21 cellular contexts compared by ENCODE assay signal in the genomic region with DNA sequence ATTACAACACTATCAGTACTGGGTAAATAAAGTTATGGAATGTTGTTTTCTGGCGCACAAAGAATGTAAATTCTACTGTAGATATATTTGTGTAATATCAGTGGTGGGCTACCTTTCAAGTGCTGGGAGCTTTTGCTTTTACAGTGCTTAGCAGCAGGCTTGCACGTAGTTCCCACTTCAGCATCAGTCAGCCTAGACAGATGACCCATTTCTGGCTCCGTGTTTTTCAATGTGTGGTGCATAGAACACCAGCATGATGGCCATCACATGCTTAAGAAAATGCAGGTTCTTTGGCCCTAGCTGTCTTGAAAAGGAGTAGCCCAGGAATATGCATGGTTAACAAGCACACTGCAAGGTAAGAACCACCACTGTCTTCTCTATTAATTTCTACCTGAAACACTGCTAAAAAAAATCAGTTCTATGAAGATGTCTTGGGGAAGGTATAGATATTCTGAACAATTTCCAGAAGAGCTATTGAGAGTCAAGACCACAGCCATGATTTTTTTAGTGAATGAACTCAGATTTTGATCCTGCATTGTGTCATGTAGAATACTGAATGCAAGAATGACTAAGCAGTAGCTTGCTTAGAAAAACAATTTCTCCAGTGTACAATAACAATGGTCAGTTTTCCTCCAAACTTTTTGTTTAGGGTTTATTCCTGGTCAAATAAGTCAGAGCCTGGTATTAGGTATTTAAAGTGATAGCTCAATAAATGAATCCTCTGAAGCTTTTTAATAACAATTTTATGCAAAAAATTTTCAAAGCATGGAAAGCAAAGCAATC.
DNase-seq lines count a peak whose midpoint lies in the region; ATAC-seq and TF ChIP-seq lines count a peak whose summit lies in the region.
"Had no signal": no experiment of that assay in that cellular context is flagged by ENCODE, and none has a peak within 500 bp of the region (broad histone marks: within the 10 kb centered on the region; RNA-seq: fewer than 3 reads in every experiment).

No MANE protein-coding gene starts in this region.

- H3K27ac ChIP-seq in substantia nigra (ENCODE audit: low read depth, low read length, poor library complexity, severe bottlenecking): peak overlapping the region; percentile 63
- H3K27ac ChIP-seq: BLaER1, foreskin keratinocyte, neutrophil, RWPE1, suprapubic skin had no signal

- H3K4me3 Mint-ChIP-seq in HFFc6: no peak overlapping the region
- H3K4me3 Mint-ChIP-seq in T-helper 2 cell treated with Interferon-gamma antibody and Interleukin-4, amounts not matched to agents 5 μg/mL and 100 μg/mL, for 36 hours: no peak overlapping the region
- H3K4me3 Mint-ChIP-seq in stimulated activated naive CD8-positive, alpha-beta T cell treated with anti-CD3 and anti-CD28 coated beads, Interleukin-15, amount 100 ng/mL, for 72 hours: no peak overlapping the region
- H3K4me3 Mint-ChIP-seq: central memory CD8-positive, alpha-beta T cell; T-cell had no signal

- peaks cover 2% of the 10 kb centered on the region for H3K27me3 Mint-ChIP-seq in HFFc6 (ENCODE audit: insufficient read depth)
- H3K27me3 Mint-ChIP-seq in T-helper 2 cell treated with Interferon-gamma antibody and Interleukin-4, amounts not matched to agents 5 μg/mL and 100 μg/mL, for 36 hours (ENCODE audit: low read depth): no peaks in the 10 kb centered on the region
- no peaks in the 10 kb centered on the region for H3K27me3 Mint-ChIP-seq in stimulated activated naive CD8-positive, alpha-beta T cell treated with anti-CD3 and anti-CD28 coated beads, Interleukin-15, amount 100 ng/mL, for 72 hours
- H3K27me3 Mint-ChIP-seq: central memory CD8-positive, alpha-beta T cell; T-cell had no signal

- DNase-seq in HFFc6 (peak; percentile 36), brain pericyte (ENCODE audit: low read depth, low spot score) (peak; percentile 27), iris pigment epithelial cell (ENCODE audit: low read depth) (peak; percentile 56), substantia nigra (lab: John Stamatoyannopoulos, UW) (peak in 1 of 49 donors; percentile 29)
- no peak for DNase-seq in T-helper 2 cell treated with Interferon-gamma antibody and Interleukin-4, amounts not matched to agents 5 μg/mL and 100 μg/mL, for 36 hours (ENCODE audit: low spot score)
- DNase-seq in stimulated activated naive CD8-positive, alpha-beta T cell treated with anti-CD3 and anti-CD28 coated beads, Interleukin-15, amount 100 ng/mL, for 72 hours: no peak
- DNase-seq: activated CD4-positive, alpha-beta T cell treated with anti-CD3 and anti-CD28 coated beads, Interleukin-2, amount 50 U/mL, for 48 hours; foreskin keratinocyte; GDM1; NCI-H2081; stimulated activated CD4-positive, alpha-beta T cell treated with anti-CD3 and anti-CD28 coated beads, Interleukin-1b, Interleukin-23, amount 100 ng/mL, for 48 hours; T-cell had no signal

- no peak for ATAC-seq in HG03354 (IDR thresholded peaks at IDR 0.05; ENCODE audit: poor library complexity, severe bottlenecking, unreplicated experiment)
- ATAC-seq in stimulated activated naive CD8-positive, alpha-beta T cell treated with anti-CD3 and anti-CD28 coated beads, Interleukin-15, amount 100 ng/mL, for 72 hours: no peak
- ATAC-seq: activated naive CD4-positive, alpha-beta T cell treated with anti-CD3 and anti-CD28 coated beads, Interleukin-2, amount 50 U/mL, for 72 hours; foreskin keratinocyte; K562; sciatic nerve; T-cell had no signal

- H3K36me3 Mint-ChIP-seq in HFFc6 (ENCODE audit: low read depth): peaks cover 5% of the 10 kb centered on the region; the same call in 1 of the 2 replicates
- H3K36me3 Mint-ChIP-seq in T-helper 2 cell treated with Interferon-gamma antibody and Interleukin-4, amounts not matched to agents 5 μg/mL and 100 μg/mL, for 36 hours (ENCODE audit: low read depth): no peaks in the 10 kb centered on the region
- H3K36me3 Mint-ChIP-seq: T-cell had no signal

- H3K9me3 Mint-ChIP-seq in HFFc6: no peaks in the 10 kb centered on the region; the same call in 1 of the 2 replicates
- H3K9me3 Mint-ChIP-seq in T-helper 2 cell treated with Interferon-gamma antibody and Interleukin-4, amounts not matched to agents 5 μg/mL and 100 μg/mL, for 36 hours: no peaks in the 10 kb centered on the region
- H3K9me3 Mint-ChIP-seq in stimulated activated naive CD8-positive, alpha-beta T cell treated with anti-CD3 and anti-CD28 coated beads, Interleukin-15, amount 100 ng/mL, for 72 hours: peaks cover 5 to 14% of the 10 kb centered on the region in 2 donors
- H3K9me3 Mint-ChIP-seq: activated naive CD4-positive, alpha-beta T cell treated with anti-CD3 and anti-CD28 coated beads, Interleukin-2, amount 50 U/mL, for 72 hours; central memory CD8-positive, alpha-beta T cell had no signal

- TF ChIP-seq CTCF in HFFc6 (IDR thresholded peaks at IDR 0.05): no peak

- H3K27ac Mint-ChIP-seq in HFFc6: no peak overlapping the region
- H3K27ac Mint-ChIP-seq in T-helper 2 cell treated with Interferon-gamma antibody and Interleukin-4, amounts not matched to agents 5 μg/mL and 100 μg/mL, for 36 hours: no peak overlapping the region
- no peak overlapping the region for H3K27ac Mint-ChIP-seq in stimulated activated naive CD8-positive, alpha-beta T cell treated with anti-CD3 and anti-CD28 coated beads, Interleukin-15, amount 100 ng/mL, for 72 hours
- H3K27ac Mint-ChIP-seq: activated naive CD4-positive, alpha-beta T cell treated with anti-CD3 and anti-CD28 coated beads, Interleukin-2, amount 50 U/mL, for 72 hours; T-cell had no signal

- H3K4me1 Mint-ChIP-seq in HFFc6 (ENCODE audit: low read depth): peaks cover 19% of the 10 kb centered on the region
- no peaks in the 10 kb centered on the region for H3K4me1 Mint-ChIP-seq in T-helper 2 cell treated with Interferon-gamma antibody and Interleukin-4, amounts not matched to agents 5 μg/mL and 100 μg/mL, for 36 hours (ENCODE audit: low read depth)
- no peaks in the 10 kb centered on the region for H3K4me1 Mint-ChIP-seq in stimulated activated naive CD8-positive, alpha-beta T cell treated with anti-CD3 and anti-CD28 coated beads, Interleukin-15, amount 100 ng/mL, for 72 hours
- H3K4me1 Mint-ChIP-seq: central memory CD8-positive, alpha-beta T cell; T-cell had no signal

Comparison
In these comparisons a context has a peak if more than half of its experiments do, and no peak if none do; other contexts are left out.
1. DNase-seq: peak in HFFc6 (single experiment), brain pericyte (single experiment) and iris pigment epithelial cell (single experiment); none in T-helper 2 cell treated with Interferon-gamma antibody and Interleukin-4, amounts not matched to agents 5 μg/mL and 100 μg/mL, for 36 hours (single experiment) and stimulated activated naive CD8-positive, alpha-beta T cell treated with anti-CD3 and anti-CD28 coated beads, Interleukin-15, amount 100 ng/mL, for 72 hours (0 of 2).